ENCODE assay signal across 15 cellular contexts in the genomic region with DNA sequence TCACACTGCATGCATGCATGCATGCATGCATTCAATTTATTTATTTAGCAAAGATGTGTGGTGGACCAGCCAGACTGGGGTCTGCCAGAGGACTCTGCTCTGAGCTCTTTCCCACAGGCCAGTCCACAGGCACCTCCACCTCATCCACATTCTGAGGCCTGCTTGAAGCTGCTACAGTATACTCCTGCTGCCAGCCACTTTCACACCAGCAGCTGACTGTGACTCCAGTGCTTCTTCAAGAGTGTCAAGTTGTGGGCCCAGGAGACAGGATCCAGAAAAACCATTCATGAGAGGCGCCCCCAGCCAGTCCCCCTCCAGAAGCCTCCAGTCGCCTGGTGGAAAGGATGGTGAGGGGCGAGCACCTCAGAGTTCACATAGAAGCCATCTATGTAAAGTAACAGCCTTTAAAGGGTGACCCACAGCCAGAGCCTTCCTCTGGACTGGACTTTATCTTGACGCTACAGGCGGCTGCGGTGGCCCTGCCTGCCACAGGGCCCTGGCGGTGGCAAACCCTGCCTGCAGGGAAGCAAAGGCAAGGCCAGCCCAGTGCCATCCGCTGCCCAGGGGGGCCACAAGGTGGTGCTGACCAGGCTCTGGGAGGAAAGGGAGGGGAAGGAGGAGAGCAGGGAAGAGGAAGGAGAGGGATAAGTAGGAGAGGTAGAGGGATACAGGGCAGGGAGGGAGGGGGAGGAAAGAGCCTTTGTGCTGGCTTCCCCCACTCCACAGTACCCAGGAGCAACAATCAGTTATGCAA. TPM values are rescaled to one million over a fixed set of nuclear protein-coding genes. Genes with fewer than 3 reads are reported as not detected.
DNase-seq lines count a peak whose midpoint lies in the region; ATAC-seq, FAIRE-seq and TF ChIP-seq lines count a peak whose summit lies in the region.
"Had no signal": no experiment of that assay in that cellular context is flagged by ENCODE, and none has a peak within 500 bp of the region (broad histone marks: within the 10 kb centered on the region; RNA-seq: fewer than 3 reads in every experiment).

No MANE protein-coding gene starts in this region.

- H3K9ac ChIP-seq in HUES64 (ENCODE audit: low read depth, low read length) (no peak overlapping the region), HepG2 (ENCODE audit: insufficient read depth, low read depth, low read length) (no peak overlapping the region)

- ATAC-seq in A549 (peak; percentile 30 to 73; a peak in 5 of 6 replicates), HepG2 (peak; percentile 45)

- H3K36me3 ChIP-seq in HUES64 (ENCODE audit: insufficient read depth, low read length) = peaks cover under 1% of the 10 kb centered on the region; the same call in 1 of the 2 replicates
- H3K36me3 ChIP-seq in HepG2 (replicated peaks in 1 of 2; ENCODE audit: control insufficient read depth in 1 of 2, insufficient read depth in 2 of 2, low read length in 2 of 2) = peaks cover 0 to 2% of the 10 kb centered on the region in 2 experiments; a peak in 4 of 5 replicates
- H3K36me3 ChIP-seq in esophagus muscularis mucosa = peaks cover 0 to under 1% (median 0%) of the 10 kb centered on the region in 4 donors
- H3K36me3 ChIP-seq: SJCRH30 had no signal

- peaks cover 5% of the 10 kb centered on the region for H3K79me2 ChIP-seq in HepG2 (ENCODE audit: insufficient read depth, low read length)

- TF ChIP-seq EP300 in A549 (IDR thresholded peaks at IDR 0.05) (no peak), HepG2 (IDR thresholded peaks at IDR 0.05; ENCODE audit: low read depth in 2 of 2, low read length in 2 of 2) (no peak), HepG2 (CRISPR knock-in tag; IDR thresholded peaks at IDR 0.05; ENCODE audit: borderline replicate concordance) (no peak), esophagus muscularis mucosa (IDR thresholded peaks at IDR 0.05) (no peak)

- H3K9me3 ChIP-seq in A549 = no peaks in the 10 kb centered on the region
- H3K9me3 ChIP-seq in HUES64 (ENCODE audit: insufficient read depth, low read depth, low read length) = no peaks in the 10 kb centered on the region
- H3K9me3 ChIP-seq in HepG2 (ENCODE audit: low read length) = no peaks in the 10 kb centered on the region
- H3K9me3 ChIP-seq in esophagus muscularis mucosa = no peaks in the 10 kb centered on the region
- H3K9me3 ChIP-seq: SJCRH30, upper lobe of left lung had no signal

- CTCF ChIA-PET in A549 (lab: Yijun Ruan, JAX) (no interaction called here), HepG2 (lab: Yijun Ruan, JAX; ENCODE audit: low intra/inter-chr PET ratio, low total read pairs) (no interaction called here)

- H4K20me1 ChIP-seq in HepG2 (ENCODE audit: insufficient read depth, low read length) = peaks cover 4% of the 10 kb centered on the region

- peaks cover 35% of the 10 kb centered on the region for H3K36me3 Mint-ChIP-seq in brain

- DNase-seq in A549 (ENCODE audit: low read depth in 1 of 2, low spot score in 1 of 2) = no peak
- no peak for DNase-seq in HepG2 (ENCODE audit: low spot score)
- DNase-seq in activated CD8-positive, alpha-beta memory T cell treated with anti-CD3 and anti-CD28 coated beads for 24 hours = no peak
- no peak for DNase-seq in SHP77 (lab: John Stamatoyannopoulos, UW)
- no peak for DNase-seq in esophagus muscularis mucosa (ENCODE audit: extremely low spot score)
- DNase-seq in T-helper 2 cell = no peak
- DNase-seq: ACHN, DMS79, hypothalamus, SJCRH30, upper lobe of left lung had no signal

- FAIRE-seq in A549 (lab: Jason Lieb, UNC) (no peak), HepG2 (lab: Jason Lieb, UNC) (no peak)
- FAIRE-seq: endometrium had no signal

- WGBS in A549 (ENCODE audit: missing lambda C conversion rate) = 100% methylated on average over 1 of the region's 8 CpGs
- 57% methylated on average over 8 of the region's 8 CpGs for WGBS in HUES64
- WGBS in HepG2 (ENCODE audit: low lambda C conversion rate) = 78% methylated on average over 6 of the region's 8 CpGs
- WGBS in esophagus muscularis mucosa = 78% methylated on average over 8 of the region's 8 CpGs

- H2AFZ ChIP-seq in HepG2 (ENCODE audit: low read length) = no peak overlapping the region

- no peaks in the 10 kb centered on the region for H3K27me3 Mint-ChIP-seq in brain

- TF ChIP-seq POLR2A in A549 (IDR thresholded peaks at IDR 0.05; ENCODE audit: low read length) (no peak), HepG2 (IDR thresholded peaks at IDR 0.05; ENCODE audit: insufficient read depth in 1 of 2, low read depth in 2 of 2, low read length in 2 of 2) (no peak), esophagus muscularis mucosa (IDR thresholded peaks at IDR 0.05; ENCODE audit: low read depth) (no peak)

- peaks cover 0 to 2% (median 0%) of the 10 kb centered on the region in 5 experiments for H3K9me3 Mint-ChIP-seq in brain
- H3K9me3 Mint-ChIP-seq: activated T-helper 1 cell treated with anti-CD3 and anti-CD28 coated beads, Interleukin-12 subunit alpha, Interleukin-12 subunit beta, Interleukin-2, Interleukin-4 antibody, amounts not matched to agents 30 ng/mL and 10 ng/mL and 1 ng/mL, durations not matched to agents 14 hours and 24 hours and 36 hours had no signal

- TF ChIP-seq RAD21 in A549 (conservative IDR thresholded peaks at IDR 0.05 in 1 of 2, IDR thresholded peaks at IDR 0.05 in 1 of 2) = no peak
- no peak for TF ChIP-seq RAD21 in HepG2 (CRISPR knock-in tag; IDR thresholded peaks at IDR 0.05)

- H3K27me3 ChIP-seq in HUES64 (ENCODE audit: insufficient read depth, low read length) (no peaks in the 10 kb centered on the region), HepG2 (ENCODE audit: control insufficient read depth in 1 of 2, insufficient read depth in 2 of 2, low read length in 2 of 2) (no peaks in the 10 kb centered on the region), esophagus muscularis mucosa (no peaks in the 10 kb centered on the region)
- H3K27me3 ChIP-seq: SJCRH30, upper lobe of left lung had no signal

- peak overlapping the region in 4 of 5 experiments; percentile 69 to 95 (median 78) for H3K27ac Mint-ChIP-seq in brain

- H3K27ac ChIP-seq in A549 (no peak overlapping the region), HUES64 (ENCODE audit: low read depth, low read length) (peak overlapping the region; percentile 47), HepG2 (ENCODE audit: extremely low read length, insufficient read depth, low read length) (no peak overlapping the region), esophagus muscularis mucosa (replicated peaks in 1 of 4) (no peak overlapping the region)
- H3K27ac ChIP-seq: SJCRH30, upper lobe of left lung had no signal

- H3K4me3 Mint-ChIP-seq in brain = peak overlapping the region in 1 of 5 experiments; percentile 7
- H3K4me3 Mint-ChIP-seq: activated T-helper 1 cell treated with anti-CD3 and anti-CD28 coated beads, Interleukin-12 subunit alpha, Interleukin-12 subunit beta, Interleukin-2, Interleukin-4 antibody, amounts not matched to agents 30 ng/mL and 10 ng/mL and 1 ng/mL, durations not matched to agents 14 hours and 24 hours and 36 hours had no signal

- TF ChIP-seq CTCF in A549 (IDR thresholded peaks at IDR 0.05) = no peak
- TF ChIP-seq CTCF in brain (conservative IDR thresholded peaks at IDR 0.05) = no peak
- TF ChIP-seq CTCF in HepG2 (CRISPR knock-in tag; IDR thresholded peaks at IDR 0.05) = peak; percentile 16; the same call in 1 of the 2 replicates
- peak in 1 of 3 experiments; percentile 3 for TF ChIP-seq CTCF in esophagus muscularis mucosa (IDR thresholded peaks at IDR 0.05)

- intact Hi-C loops in HepG2 (cut with micrococcal nuclease; ENCODE audit: unreplicated experiment) = no loop called here
- intact Hi-C loops in esophagus muscularis mucosa (cut with DNase I) = no loop called here

- H3K4me3 ChIP-seq in A549 = no peak overlapping the region
- no peak overlapping the region for H3K4me3 ChIP-seq in HUES64 (ENCODE audit: low read length)
- H3K4me3 ChIP-seq in HepG2 (replicated peaks in 1 of 3; ENCODE audit: insufficient read depth in 1 of 3, low read depth in 2 of 3, low read length in 3 of 3) = no peak overlapping the region
- H3K4me3 ChIP-seq in esophagus muscularis mucosa = no peak overlapping the region
- H3K4me3 ChIP-seq: SJCRH30, upper lobe of left lung had no signal

- H3K4me1 ChIP-seq in A549 (no peaks in the 10 kb centered on the region), HUES64 (ENCODE audit: insufficient read depth, low read length) (peaks cover 76% of the 10 kb centered on the region), HepG2 (ENCODE audit: insufficient read depth, low read length) (peaks cover 40% of the 10 kb centered on the region), esophagus muscularis mucosa (peaks cover 92 to 99% (median 92%) of the 10 kb centered on the region in 4 donors)
- H3K4me1 ChIP-seq: SJCRH30 had no signal

- peaks cover 100% of the 10 kb centered on the region for H3K4me1 Mint-ChIP-seq in brain

- in situ Hi-C loops in HepG2 (cut with HindIII; ENCODE audit: extremely low pct_ligation_motif_present, low pct_unique_long_range_greater_than_20kb) = no loop called here

- POLR2A ChIA-PET in A549 (lab: Yijun Ruan, JAX) = no interaction called here
- POLR2A ChIA-PET in HepG2 (lab: Yijun Ruan, JAX) = no interaction called here

- BruUV-seq in HepG2 (replicated peaks; lab: Mats Ljungman, UMichigan) = no TSS peak

- H3K4me2 ChIP-seq in A549 = no peak overlapping the region
- no peak overlapping the region for H3K4me2 ChIP-seq in HepG2 (ENCODE audit: low read depth, low read length)

RNA-seq across cellular contexts. Expression of gene SSBP3, which starts 30.7 kb away (rescaled TPM):
- polyA plus RNA-seq in A549 (2011; rRNA removed) (6.6 and 7.2 TPM in 2 replicates), A549 (2017; fragmentation: RNase III; extraction: RNeasy Plus Mini Kit Qiagen cat#74134 plus additional on column Dnase treatment) (8.3 to 10.2 TPM (median 9.1 TPM) in 3 replicates), brain (ENCODE audit: insufficient read depth, low read depth, low replicate concordance) (197 TPM), HepG2 (2011; rRNA removed) (17.6 and 19.0 TPM in 2 replicates)
- polyA plus RNA-seq in A549 (2012; cell fraction: cytosol; rRNA removed) = 8.6 and 14.8 TPM in 2 replicates
- 11.1 and 13.3 TPM in 2 replicates for polyA plus RNA-seq in A549 (2012; cell fraction: nucleus; rRNA removed)
- 4.8 and 5.0 TPM in 2 replicates for polyA minus RNA-seq in A549 (2011; rRNA and poly(A)+ RNA removed)
- 117 TPM for polyA plus RNA-seq in HUES64 (2013, experiment 1 of 2)
- polyA plus RNA-seq in HUES64 (2013, experiment 2 of 2) = 122 TPM
- total RNA-seq in HepG2 (2016; rRNA removed; fragmentation: Illumina TruSeq; extraction: Trizol) (7.5 and 8.5 TPM in 2 replicates), esophagus muscularis mucosa (10 to 100 TPM; 32.8 to 63.4 (median 47.4) TPM)
- 2.4 and 2.6 TPM in 2 replicates for total RNA-seq in HepG2 (2016; cell fraction: cytosol; rRNA removed; fragmentation: Illumina TruSeq; extraction: Trizol; ENCODE audit: low read depth)
- total RNA-seq in HepG2 (2016; cell fraction: insoluble cytoplasmic fraction; rRNA removed; fragmentation: Illumina TruSeq; extraction: Trizol) = 5.0 and 9.0 TPM in 2 replicates
- total RNA-seq in HepG2 (2016; cell fraction: membrane; rRNA removed; fragmentation: Illumina TruSeq; extraction: Trizol) = 6.8 and 7.0 TPM in 2 replicates
- total RNA-seq in HepG2 (2016; cell fraction: nucleus; rRNA removed; fragmentation: Illumina TruSeq; extraction: Trizol) = 5.3 and 6.3 TPM in 2 replicates
- polyA plus RNA-seq in HepG2 (2011; cell fraction: cytosol; rRNA removed) = 9.4 and 10.6 TPM in 2 replicates
- polyA plus RNA-seq in HepG2 (2011; cell fraction: nucleus; rRNA removed) = 24.9 and 30.2 TPM in 2 replicates
- polyA plus RNA-seq in HepG2 (2012) = 22.3 and 30.4 TPM in 2 replicates
- 6.1 and 8.0 TPM in 2 replicates for polyA plus RNA-seq in HepG2 (2016; cell fraction: cytosol; fragmentation: Illumina TruSeq; extraction: Trizol; ENCODE audit: low read depth)
- polyA plus RNA-seq in HepG2 (2016; cell fraction: insoluble cytoplasmic fraction; fragmentation: Illumina TruSeq; extraction: Trizol; ENCODE audit: low read depth) = 20.5 and 26.0 TPM in 2 replicates
- 15.7 and 18.4 TPM in 2 replicates for polyA plus RNA-seq in HepG2 (2016; cell fraction: membrane; fragmentation: Illumina TruSeq; extraction: Trizol; ENCODE audit: low read depth)
- polyA plus RNA-seq in HepG2 (2016; cell fraction: nucleus; fragmentation: Illumina TruSeq; extraction: Trizol; ENCODE audit: insufficient read depth, low read depth) = 25.5 and 27.3 TPM in 2 replicates
- 10.9 and 15.9 TPM in 2 replicates for polyA minus RNA-seq in HepG2 (2011; rRNA and poly(A)+ RNA removed; ENCODE audit: low replicate concordance)
- polyA minus RNA-seq in HepG2 (2011; cell fraction: cytosol; rRNA and poly(A)+ RNA removed) = 6.2 and 9.2 TPM in 2 replicates
- 6.8 and 9.6 TPM in 2 replicates for polyA minus RNA-seq in HepG2 (2011; cell fraction: nucleus; rRNA and poly(A)+ RNA removed)

Comparison
In these comparisons a context has a peak if more than half of its experiments do, and no peak if none do; other contexts are left out.
1. Of the 38 proteins assayed by ChIP-seq in both HepG2 and A549: peak only in HepG2: CTCF; only in A549: none; in both: none; in neither: 37.